In genomic region chr6:24673625-24674024, GRCh38 we compare ENCODE assay signal across 1 cellular context.
TF ChIP-seq lines count a peak whose summit lies in the region.

No MANE protein-coding gene starts in this region.

TF ChIP-seq in HEK293, 187 proteins besides CTCF, POLR2A, EP300 and RAD21 (continued from another document):
- TF ChIP-seq, protein P1, sequence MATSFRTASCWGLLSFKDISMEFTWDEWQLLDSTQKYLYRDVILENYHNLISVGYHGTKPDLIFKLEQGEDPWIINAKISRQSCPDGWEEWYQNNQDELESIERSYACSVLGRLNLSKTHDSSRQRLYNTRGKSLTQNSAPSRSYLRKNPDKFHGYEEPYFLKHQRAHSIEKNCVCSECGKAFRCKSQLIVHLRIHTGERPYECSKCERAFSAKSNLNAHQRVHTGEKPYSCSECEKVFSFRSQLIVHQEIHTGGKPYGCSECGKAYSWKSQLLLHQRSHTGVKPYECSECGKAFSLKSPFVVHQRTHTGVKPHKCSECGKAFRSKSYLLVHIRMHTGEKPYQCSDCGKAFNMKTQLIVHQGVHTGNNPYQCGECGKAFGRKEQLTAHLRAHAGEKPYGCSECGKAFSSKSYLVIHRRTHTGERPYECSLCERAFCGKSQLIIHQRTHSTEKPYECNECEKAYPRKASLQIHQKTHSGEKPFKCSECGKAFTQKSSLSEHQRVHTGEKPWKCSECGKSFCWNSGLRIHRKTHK (tag by site-specific recombination; IDR thresholded peaks at IDR 0.05) = peak; percentile 29; the same call in 1 of the 2 replicates
- TF ChIP-seq ZNF626 (tag by site-specific recombination; IDR thresholded peaks at IDR 0.05) (peak; percentile 93), GFI1B (tag by site-specific recombination; IDR thresholded peaks at IDR 0.05) (no peak)
